Comparison of ENCODE assay signal across 11 cellular contexts in genomic region chr16:2238396-2239230, GRCh38. TPM values are rescaled to one million over a fixed set of nuclear protein-coding genes. Genes with fewer than 3 reads are reported as not detected.
DNase-seq lines count a peak whose midpoint lies in the region; ATAC-seq, FAIRE-seq and TF ChIP-seq lines count a peak whose summit lies in the region.
"Had no signal": no experiment of that assay in that cellular context is flagged by ENCODE, and none has a peak within 500 bp of the region (broad histone marks: within the 10 kb centered on the region; RNA-seq: fewer than 3 reads in every experiment).

No MANE protein-coding gene starts in this region.

- RAD21 ChIA-PET in GM12878 (lab: Charles Lee; ENCODE audit: unreplicated experiment) = no interaction called here

- DNase-seq in HT-29 (ENCODE audit: low spot score) = peak; percentile 74
- no peak for DNase-seq in GM12878 (ENCODE audit: low read depth, low spot score)
- DNase-seq in neuronal stem cell (ENCODE audit: low spot score) = no peak
- DNase-seq in NCI-H1417 treated with DMSO at 0.1 percent for 48 hours (lab: John Stamatoyannopoulos, UW) = no peak
- DNase-seq: activated CD8-positive, alpha-beta memory T cell treated with anti-CD3 and anti-CD28 coated beads, Interleukin-2, amount 10 ng/mL, durations not matched to agents 7 days and 5 days; activated naive CD8-positive, alpha-beta T cell treated with anti-CD3 and anti-CD28 coated beads, Interleukin-2, amount 50 U/mL, for 24 hours; COR-L47; NCI-H446 had no signal

- peak overlapping the region; percentile 21 for H3K14ac ChIP-seq in neuronal stem cell (ENCODE audit: low read length)

- CTCF ChIA-PET in GM12878 (lab: Yijun Ruan, JAX) = no interaction called here

- H3K23ac ChIP-seq in neuronal stem cell (ENCODE audit: low read depth, low read length, poor library complexity) = peak overlapping the region; percentile 93

- H2BK15ac ChIP-seq in neuronal stem cell (ENCODE audit: low read length) = peak overlapping the region; percentile 37

- in situ Hi-C loops in GM12878 (cut with MboI) = no loop called here

- H2AFZ ChIP-seq in GM12878 (ENCODE audit: control insufficient read depth, low read depth, low read length) (no peak overlapping the region), neuronal stem cell (ENCODE audit: low read length) (no peak overlapping the region)

- H2BK5ac ChIP-seq in neuronal stem cell (ENCODE audit: low read length) = no peak overlapping the region

- no peak overlapping the region for H2BK12ac ChIP-seq in neuronal stem cell (ENCODE audit: low read length)

- peak; percentile 38; the same call in 1 of the 2 replicates for TF ChIP-seq POLR2A in GM12878 (IDR thresholded peaks at IDR 0.05; ENCODE audit: low read depth, low read length)

- FAIRE-seq in GM12878 (lab: Jason Lieb, UNC) = no peak
- FAIRE-seq: colon had no signal

- ATAC-seq in GM12878 (peak; percentile 10), HG03280 (IDR thresholded peaks at IDR 0.05; ENCODE audit: unreplicated experiment) (no peak)
- ATAC-seq: activated CD8-positive, alpha-beta memory T cell treated with anti-CD3 and anti-CD28 coated beads, Interleukin-2, amount 10 ng/mL, durations not matched to agents 7 days and 5 days; activated naive CD8-positive, alpha-beta T cell treated with anti-CD3 and anti-CD28 coated beads, Interleukin-2, amount 50 U/mL, for 24 hours had no signal

- peak overlapping the region; percentile 84 for H2AK5ac ChIP-seq in neuronal stem cell (ENCODE audit: low read depth, low read length)

- H3K27me3 ChIP-seq in GM12878 (replicated peaks in 1 of 2; ENCODE audit: control insufficient read depth in 2 of 2, insufficient read depth in 2 of 2, low read length in 1 of 2) = no peaks in the 10 kb centered on the region
- peaks cover 0 to 22% (median 7%) of the 10 kb centered on the region in 3 experiments for H3K27me3 ChIP-seq in neuronal stem cell (ENCODE audit: control insufficient read depth in 3 of 3, insufficient read depth in 3 of 3, low read depth in 1 of 3, low read length in 3 of 3)

- intact Hi-C loops in GM12878 (cut with micrococcal nuclease; ENCODE audit: unreplicated experiment) = no loop called here

- H3K4me1 ChIP-seq in GM12878 (ENCODE audit: control insufficient read depth, insufficient read depth, low read length) = no peaks in the 10 kb centered on the region
- H3K4me1 ChIP-seq in neuronal stem cell (ENCODE audit: control insufficient read depth in 2 of 2, insufficient read depth in 1 of 2, low read depth in 1 of 2, low read length in 2 of 2) = peaks cover 0 to 16% of the 10 kb centered on the region in 2 donors

- H3K4me3 ChIP-seq in GM12878 (no peak overlapping the region), neuronal stem cell (ENCODE audit: low read length in 2 of 2) (no peak overlapping the region)
- H3K4me3 ChIP-seq: thoracic aorta had no signal

- H3K9ac ChIP-seq in GM12878 (ENCODE audit: control insufficient read depth, insufficient read depth, low read length) (no peak overlapping the region), neuronal stem cell (ENCODE audit: low read depth, low read length, poor library complexity) (no peak overlapping the region)

- no peaks in the 10 kb centered on the region for H4K20me1 ChIP-seq in GM12878 (ENCODE audit: control insufficient read depth, insufficient read depth)

- H3K79me1 ChIP-seq in neuronal stem cell (ENCODE audit: low read depth, low read length) = peaks cover 12% of the 10 kb centered on the region

- H3K79me2 ChIP-seq in GM12878 (ENCODE audit: control insufficient read depth, insufficient read depth, low read length) = no peaks in the 10 kb centered on the region

- peaks cover 0 to 20% of the 10 kb centered on the region in 2 experiments; a peak in 3 of 4 replicates for H3K36me3 ChIP-seq in GM12878 (ENCODE audit: control insufficient read depth in 2 of 2, insufficient read depth in 2 of 2, low read length in 1 of 2)
- peaks cover 29 to 72% of the 10 kb centered on the region in 2 donors for H3K36me3 ChIP-seq in neuronal stem cell (replicated peaks in 1 of 2; ENCODE audit: control insufficient read depth in 2 of 2, insufficient read depth in 2 of 2, low read length in 2 of 2)

- no peak overlapping the region for H4K8ac ChIP-seq in neuronal stem cell (ENCODE audit: low read depth, low read length)

- no peak overlapping the region for H2BK120ac ChIP-seq in neuronal stem cell (ENCODE audit: low read depth, low read length)

- H3K4ac ChIP-seq in neuronal stem cell (ENCODE audit: low read length) = no peak overlapping the region

- no peak for TF ChIP-seq RAD21 in GM12878 (IDR thresholded peaks at IDR 0.05; ENCODE audit: insufficient read depth, low read depth, low read length)

- H3K18ac ChIP-seq in neuronal stem cell (ENCODE audit: low read length) = peak overlapping the region; percentile 38

- no peak for TF ChIP-seq CTCF in GM12878 (IDR thresholded peaks at IDR 0.05 in 2 of 3, conservative IDR thresholded peaks at IDR 0.05 in 1 of 3; ENCODE audit: control insufficient read depth in 2 of 3, extremely low read depth in 1 of 3, insufficient read depth in 1 of 3, low read depth in 3 of 3, low read length in 3 of 3)

- H3K27ac ChIP-seq in GM12878 (ENCODE audit: control insufficient read depth, insufficient read depth) = no peak overlapping the region
- H3K27ac ChIP-seq in neuronal stem cell (replicated peaks; ENCODE audit: low read length) = no peak overlapping the region
- H3K27ac ChIP-seq: thoracic aorta had no signal

- BruUV-seq in GM12878 (replicated peaks; lab: Mats Ljungman, UMichigan) = no TSS peak

- no peak for TF ChIP-seq EP300 in GM12878 (IDR thresholded peaks at IDR 0.05; ENCODE audit: borderline replicate concordance in 1 of 2, control insufficient read depth in 1 of 2, low read depth in 2 of 2, low read length in 2 of 2)

- WGBS in GM12878 (ENCODE audit: insufficient coverage, insufficient replicate concordance, low lambda C conversion rate, missing lambda C conversion rate) = 71% methylated on average over 20 of the region's 22 CpGs
- WGBS in neuronal stem cell (ENCODE audit: extremely low coverage in 2 of 2, insufficient read length in 2 of 2, insufficient replicate concordance in 1 of 2), 2 donors = no CpG with 5 or more reads among the region's 22 CpGs

- SMC1A ChIA-PET in GM12878 (lab: Charles Lee; ENCODE audit: uncharacterized antibody, unreplicated experiment) = interaction anchor here (0.5 kb wide), 1 partner anchor 9 kb away, joined by 3 read pairs; no protein-coding TSS in a partner anchor

- POLR2A ChIA-PET in GM12878 (lab: Charles Lee) = interaction anchor here (0.8 kb wide), 1 partner anchor 24 kb away, joined by 3 read pairs; the partner anchor contains the start of gene PGP

- H3K4me2 ChIP-seq in GM12878 (ENCODE audit: control insufficient read depth, insufficient read depth) = no peak overlapping the region
- no peak overlapping the region for H3K4me2 ChIP-seq in neuronal stem cell (ENCODE audit: insufficient read depth, low read length, poor library complexity, severe bottlenecking)

- H4K91ac ChIP-seq in neuronal stem cell (ENCODE audit: low read depth, low read length, poor library complexity) = no peak overlapping the region

- H3K9me3 ChIP-seq in GM12878 (replicated peaks; ENCODE audit: control insufficient read depth, insufficient read depth, low read length) (no peaks in the 10 kb centered on the region), neuronal stem cell (replicated peaks in 1 of 2; ENCODE audit: control insufficient read depth in 2 of 2, insufficient read depth in 1 of 2, low read depth in 1 of 2, low read length in 2 of 2) (peaks cover 0 to 1% of the 10 kb centered on the region in 2 donors)
- H3K9me3 ChIP-seq: thoracic aorta had no signal

RNA-seq across cellular contexts. Expression of gene DNASE1L2, which starts 2.4 kb away (rescaled TPM):
- 0.99 and 3.1 TPM in 2 replicates for total RNA-seq in HT-29 (2014; rRNA removed; shearing (Covaris generic))
- total RNA-seq in GM12878 (2013; cell fraction: nucleolus; rRNA removed) = 3.8 and 7.3 TPM in 2 replicates
- 0.71 and 1.2 TPM in 2 replicates for total RNA-seq in GM12878 (2014; rRNA removed)
- 0.22 and 0.23 TPM in 2 replicates for total RNA-seq in GM12878 (2014; rRNA removed; fragmentation: Illumina TruSeq; extraction: Trizol)
- total RNA-seq in GM12878 (2021) = 0.93 and 1.5 TPM in 2 replicates
- not detected for polyA plus RNA-seq in GM12878 (2011; ENCODE audit: low read depth)
- polyA plus RNA-seq in GM12878 (2011; rRNA removed) = 0.36 and 0.76 TPM in 2 replicates
- polyA plus RNA-seq in GM12878 (2011; cell fraction: cytosol; rRNA removed) = 0.88 and 2.8 TPM in 2 replicates
- 23.0 and 27.6 TPM in 2 replicates for polyA plus RNA-seq in GM12878 (2011; cell fraction: nucleus; rRNA removed)
- polyA plus RNA-seq in GM12878 (2012) = 0.26 and 0.46 TPM in 2 replicates
- polyA plus RNA-seq in GM12878 (2014; fragmentation: Illumina TruSeq; extraction: Trizol) = 0.06 TPM in 1 of 2 replicates, not detected in the other
- under 1 TPM; 0.10 to 0.13 TPM for polyA plus RNA-seq in GM12878 (2014; fragmentation: Nextera tagmentation; extraction: Ambion mirVana)
- 0.79 and 1.7 TPM in 2 replicates for polyA plus RNA-seq in GM12878 (2014; rRNA removed)
- under 1 TPM; 0.20 to 0.36 TPM for polyA plus RNA-seq in GM12878 (2016; fragmentation: Nextera tagmentation; extraction: Ambion mirVana)
- 0.46 and 0.51 TPM in 2 replicates for polyA minus RNA-seq in GM12878 (2011; rRNA and poly(A)+ RNA removed)
- 0.42 TPM in 1 of 2 replicates, not detected in the other for polyA minus RNA-seq in GM12878 (2011; cell fraction: cytosol; rRNA and poly(A)+ RNA removed)
- 2.1 and 4.7 TPM in 2 replicates for polyA minus RNA-seq in GM12878 (2011; cell fraction: nucleus; rRNA and poly(A)+ RNA removed)
- 0.26 TPM for polyA plus RNA-seq in neuronal stem cell (2013, experiment 1 of 2)
- 0.30 TPM for polyA plus RNA-seq in neuronal stem cell (2013, experiment 2 of 2)

RNA-seq across cellular contexts. Expression of gene ECI1, which starts 12.8 kb away (rescaled TPM):
- total RNA-seq in HT-29 (2014; rRNA removed; shearing (Covaris generic)) = 160 and 162 TPM in 2 replicates
- total RNA-seq in GM12878 (2013; cell fraction: nucleolus; rRNA removed) = 37.8 and 39.2 TPM in 2 replicates
- total RNA-seq in GM12878 (2014; rRNA removed) (40.3 and 55.7 TPM in 2 replicates), GM12878 (2014; rRNA removed; fragmentation: Illumina TruSeq; extraction: Trizol) (12.7 and 13.5 TPM in 2 replicates), GM12878 (2021) (61.0 and 62.1 TPM in 2 replicates)
- polyA plus RNA-seq in GM12878 (2011; ENCODE audit: low read depth) = 7.1 TPM
- polyA plus RNA-seq in GM12878 (2011; rRNA removed) (18.1 and 35.8 TPM in 2 replicates), GM12878 (2014; fragmentation: Illumina TruSeq; extraction: Trizol) (1.7 and 7.2 TPM in 2 replicates), GM12878 (2014; fragmentation: Nextera tagmentation; extraction: Ambion mirVana) (10 to 100 TPM in 1 of 2 experiments, 1 to 10 TPM in 1; 2.2 to 13.8 TPM), GM12878 (2014; rRNA removed) (65.2 and 71.9 TPM in 2 replicates), GM12878 (2016; fragmentation: Nextera tagmentation; extraction: Ambion mirVana) (10 to 100 TPM; 12.7 to 82.1 TPM)
- 51.3 and 89.5 TPM in 2 replicates for polyA plus RNA-seq in GM12878 (2011; cell fraction: cytosol; rRNA removed)
- polyA plus RNA-seq in GM12878 (2011; cell fraction: nucleus; rRNA removed) = 55.2 and 55.6 TPM in 2 replicates
- polyA plus RNA-seq in GM12878 (2012) = 32.4 and 36.2 TPM in 2 replicates
- polyA minus RNA-seq in GM12878 (2011; rRNA and poly(A)+ RNA removed) = 6.6 and 22.3 TPM in 2 replicates
- 14.2 and 17.0 TPM in 2 replicates for polyA minus RNA-seq in GM12878 (2011; cell fraction: cytosol; rRNA and poly(A)+ RNA removed)
- polyA minus RNA-seq in GM12878 (2011; cell fraction: nucleus; rRNA and poly(A)+ RNA removed) = 11.7 and 20.1 TPM in 2 replicates
- polyA plus RNA-seq in neuronal stem cell (2013, experiment 1 of 2) = 58.4 TPM
- polyA plus RNA-seq in neuronal stem cell (2013, experiment 2 of 2) = 57.0 TPM

RNA-seq across cellular contexts. Expression of gene E4F1, which starts 15.2 kb away (rescaled TPM):
- total RNA-seq in HT-29 (2014; rRNA removed; shearing (Covaris generic)) = 83.8 and 87.2 TPM in 2 replicates
- total RNA-seq in GM12878 (2013; cell fraction: nucleolus; rRNA removed) = 52.9 and 53.6 TPM in 2 replicates
- 26.0 and 36.5 TPM in 2 replicates for total RNA-seq in GM12878 (2014; rRNA removed)
- 6.0 and 6.9 TPM in 2 replicates for total RNA-seq in GM12878 (2014; rRNA removed; fragmentation: Illumina TruSeq; extraction: Trizol)
- 27.8 and 33.2 TPM in 2 replicates for total RNA-seq in GM12878 (2021)
- 3.8 TPM for polyA plus RNA-seq in GM12878 (2011; ENCODE audit: low read depth)
- 3.1 and 10.8 TPM in 2 replicates for polyA plus RNA-seq in GM12878 (2011; rRNA removed)
- 11.5 and 28.4 TPM in 2 replicates for polyA plus RNA-seq in GM12878 (2011; cell fraction: cytosol; rRNA removed)
- polyA plus RNA-seq in GM12878 (2011; cell fraction: nucleus; rRNA removed) = 140 and 186 TPM in 2 replicates
- polyA plus RNA-seq in GM12878 (2012) = 14.9 and 18.6 TPM in 2 replicates
- 0.32 and 2.3 TPM in 2 replicates for polyA plus RNA-seq in GM12878 (2014; fragmentation: Illumina TruSeq; extraction: Trizol)
- polyA plus RNA-seq in GM12878 (2014; fragmentation: Nextera tagmentation; extraction: Ambion mirVana) = 1 to 10 TPM in 1 of 2 experiments, under 1 TPM in 1; 0.23 to 2.1 TPM
- polyA plus RNA-seq in GM12878 (2014; rRNA removed) = 26.7 and 34.0 TPM in 2 replicates
- 10 to 100 TPM; 18.2 to 25.6 TPM for polyA plus RNA-seq in GM12878 (2016; fragmentation: Nextera tagmentation; extraction: Ambion mirVana)
- polyA minus RNA-seq in GM12878 (2011; rRNA and poly(A)+ RNA removed) = 6.8 and 16.1 TPM in 2 replicates
- polyA minus RNA-seq in GM12878 (2011; cell fraction: cytosol; rRNA and poly(A)+ RNA removed) = 7.1 and 8.9 TPM in 2 replicates
- 28.9 and 32.5 TPM in 2 replicates for polyA minus RNA-seq in GM12878 (2011; cell fraction: nucleus; rRNA and poly(A)+ RNA removed)
- polyA plus RNA-seq in neuronal stem cell (2013, experiment 1 of 2) = 10.6 TPM
- 9.7 TPM for polyA plus RNA-seq in neuronal stem cell (2013, experiment 2 of 2)

RNA-seq across cellular contexts. Expression of gene PGP, which starts 24.0 kb away (rescaled TPM):
- total RNA-seq in HT-29 (2014; rRNA removed; shearing (Covaris generic)) = 82.0 and 98.7 TPM in 2 replicates
- 13.3 and 13.5 TPM in 2 replicates for total RNA-seq in GM12878 (2013; cell fraction: nucleolus; rRNA removed)
- total RNA-seq in GM12878 (2014; rRNA removed) (22.4 and 25.4 TPM in 2 replicates), GM12878 (2014; rRNA removed; fragmentation: Illumina TruSeq; extraction: Trizol) (9.4 and 10.8 TPM in 2 replicates), GM12878 (2021) (25.7 and 26.1 TPM in 2 replicates)
- polyA plus RNA-seq in GM12878 (2011; ENCODE audit: low read depth) = 2.5 TPM
- polyA plus RNA-seq in GM12878 (2011; rRNA removed) (4.1 and 6.4 TPM in 2 replicates), GM12878 (2014; fragmentation: Illumina TruSeq; extraction: Trizol) (2.2 and 5.6 TPM in 2 replicates), GM12878 (2014; fragmentation: Nextera tagmentation; extraction: Ambion mirVana) (1 to 10 TPM in 1 of 2 experiments, under 1 TPM in 1; 0.42 to 5.0 TPM), GM12878 (2014; rRNA removed) (28.0 and 34.9 TPM in 2 replicates), GM12878 (2016; fragmentation: Nextera tagmentation; extraction: Ambion mirVana) (10 to 100 TPM; 13.4 to 25.4 TPM)
- 7.4 and 14.2 TPM in 2 replicates for polyA plus RNA-seq in GM12878 (2011; cell fraction: cytosol; rRNA removed)
- polyA plus RNA-seq in GM12878 (2011; cell fraction: nucleus; rRNA removed) = 26.4 and 33.0 TPM in 2 replicates
- polyA plus RNA-seq in GM12878 (2012) = 7.3 and 9.3 TPM in 2 replicates
- 3.1 and 5.9 TPM in 2 replicates for polyA minus RNA-seq in GM12878 (2011; rRNA and poly(A)+ RNA removed)
- 4.1 and 5.5 TPM in 2 replicates for polyA minus RNA-seq in GM12878 (2011; cell fraction: cytosol; rRNA and poly(A)+ RNA removed)
- polyA minus RNA-seq in GM12878 (2011; cell fraction: nucleus; rRNA and poly(A)+ RNA removed) = 9.1 and 16.8 TPM in 2 replicates
- 32.8 TPM for polyA plus RNA-seq in neuronal stem cell (2013, experiment 1 of 2)
- polyA plus RNA-seq in neuronal stem cell (2013, experiment 2 of 2) = 31.7 TPM

RNA-seq across cellular contexts. Expression of gene BRICD5, which starts 27.9 kb away (rescaled TPM):
- 33.6 and 34.6 TPM in 2 replicates for total RNA-seq in HT-29 (2014; rRNA removed; shearing (Covaris generic))
- total RNA-seq in GM12878 (2013; cell fraction: nucleolus; rRNA removed) = 4.3 and 6.3 TPM in 2 replicates
- 9.1 and 9.6 TPM in 2 replicates for total RNA-seq in GM12878 (2014; rRNA removed)
- total RNA-seq in GM12878 (2014; rRNA removed; fragmentation: Illumina TruSeq; extraction: Trizol) = 1.5 and 2.7 TPM in 2 replicates
- 5.3 and 5.8 TPM in 2 replicates for total RNA-seq in GM12878 (2021)
- polyA plus RNA-seq in GM12878 (2011; ENCODE audit: low read depth) = 0.43 TPM
- polyA plus RNA-seq in GM12878 (2011; rRNA removed) = 0.66 and 1.5 TPM in 2 replicates
- 1.2 and 9.8 TPM in 2 replicates for polyA plus RNA-seq in GM12878 (2011; cell fraction: cytosol; rRNA removed)
- 34.9 and 41.5 TPM in 2 replicates for polyA plus RNA-seq in GM12878 (2011; cell fraction: nucleus; rRNA removed)
- 4.2 and 7.4 TPM in 2 replicates for polyA plus RNA-seq in GM12878 (2012)
- 1.5 TPM in 1 of 2 replicates, not detected in the other for polyA plus RNA-seq in GM12878 (2014; fragmentation: Illumina TruSeq; extraction: Trizol)
- under 1 TPM in 1 of 2 experiments, not detected in 1; 0.58 TPM for polyA plus RNA-seq in GM12878 (2014; fragmentation: Nextera tagmentation; extraction: Ambion mirVana)
- 7.5 and 11.6 TPM in 2 replicates for polyA plus RNA-seq in GM12878 (2014; rRNA removed)
- polyA plus RNA-seq in GM12878 (2016; fragmentation: Nextera tagmentation; extraction: Ambion mirVana) = 1 to 10 TPM in 1 of 2 experiments, under 1 TPM in 1; 0.84 to 1.1 TPM
- polyA minus RNA-seq in GM12878 (2011; rRNA and poly(A)+ RNA removed) = 0.44 and 1.7 TPM in 2 replicates
- 2.4 and 4.0 TPM in 2 replicates for polyA minus RNA-seq in GM12878 (2011; cell fraction: cytosol; rRNA and poly(A)+ RNA removed)
- polyA minus RNA-seq in GM12878 (2011; cell fraction: nucleus; rRNA and poly(A)+ RNA removed) = 5.4 and 10.9 TPM in 2 replicates
- 9.0 TPM for polyA plus RNA-seq in neuronal stem cell (2013, experiment 1 of 2)
- 9.1 TPM for polyA plus RNA-seq in neuronal stem cell (2013, experiment 2 of 2)
